9 cellular contexts compared by ENCODE assay signal in genomic region chr10:3652886-3653285, GRCh38.
DNase-seq lines count a peak whose midpoint lies in the region; ATAC-seq and TF ChIP-seq lines count a peak whose summit lies in the region.
"Had no signal": no experiment of that assay in that cellular context is flagged by ENCODE, and none has a peak within 500 bp of the region (broad histone marks: within the 10 kb centered on the region; RNA-seq: fewer than 3 reads in every experiment).

No MANE protein-coding gene starts in this region.

- TF ChIP-seq CTCF in endodermal cell (conservative IDR thresholded peaks at IDR 0.05) = no peak

- peak in 1 of 3 donors; percentile 28 for DNase-seq in CD4-positive, CD25-positive, alpha-beta regulatory T cell
- DNase-seq in SJSA1 (ENCODE audit: low read depth in 1 of 2, low spot score in 2 of 2) (peak in 1 of 2 experiments; percentile 28), endodermal cell (no peak)
- DNase-seq in central memory CD8-positive, alpha-beta T cell (ENCODE audit: low spot score in 2 of 2) = no peak
- DNase-seq: NCI-H2171 treated with DMSO at 0.1 percent for 48 hours had no signal

- no peak overlapping the region for H3K27ac ChIP-seq in CD4-positive, CD25-positive, alpha-beta regulatory T cell (ENCODE audit: insufficient read depth, low read length, poor library complexity, severe bottlenecking)
- H3K27ac ChIP-seq in SJSA1 (no peak overlapping the region; the same call in 1 of the 2 replicates), endodermal cell (ENCODE audit: low read depth, low read length) (no peak overlapping the region)

- H3K27me3 ChIP-seq in CD4-positive, CD25-positive, alpha-beta regulatory T cell (ENCODE audit: control insufficient read depth, insufficient read depth, low read length) = no peaks in the 10 kb centered on the region
- H3K27me3 ChIP-seq in SJSA1 (replicated peaks) (no peaks in the 10 kb centered on the region), skeletal muscle satellite cell (ENCODE audit: control insufficient read depth, insufficient read depth, low read length) (peaks cover 4% of the 10 kb centered on the region), endodermal cell (ENCODE audit: control insufficient read depth, insufficient read depth, low read length, poor library complexity, severe bottlenecking) (no peaks in the 10 kb centered on the region)

- no peaks in the 10 kb centered on the region for H3K27me3 Mint-ChIP-seq in CD4-positive, CD25-positive, alpha-beta regulatory T cell
- peaks cover 16% of the 10 kb centered on the region for H3K27me3 Mint-ChIP-seq in central memory CD8-positive, alpha-beta T cell
- H3K27me3 Mint-ChIP-seq in endodermal cell (ENCODE audit: insufficient read depth) = no peaks in the 10 kb centered on the region

- peak overlapping the region; percentile 37 to 80 (median 77) for H3K4me3 Mint-ChIP-seq in CD4-positive, CD25-positive, alpha-beta regulatory T cell
- H3K4me3 Mint-ChIP-seq in central memory CD8-positive, alpha-beta T cell = peak overlapping the region; percentile 63
- no peak overlapping the region for H3K4me3 Mint-ChIP-seq in endodermal cell

- WGBS in endodermal cell (ENCODE audit: insufficient coverage in 1 of 2, insufficient read length in 1 of 2), 2 experiments = 89 to 92% methylated on average over 12 to 13 of the region's 13 CpGs

- H3K4me1 Mint-ChIP-seq in CD4-positive, CD25-positive, alpha-beta regulatory T cell = peaks cover 6 to 10% (median 7%) of the 10 kb centered on the region in 4 donors
- H3K4me1 Mint-ChIP-seq in central memory CD8-positive, alpha-beta T cell = peaks cover 8% of the 10 kb centered on the region
- H3K4me1 Mint-ChIP-seq in endodermal cell = peaks cover 15% of the 10 kb centered on the region

- no peaks in the 10 kb centered on the region for H3K9me3 Mint-ChIP-seq in CD4-positive, CD25-positive, alpha-beta regulatory T cell
- H3K9me3 Mint-ChIP-seq in central memory CD8-positive, alpha-beta T cell = no peaks in the 10 kb centered on the region
- H3K9me3 Mint-ChIP-seq in endodermal cell = no peaks in the 10 kb centered on the region

- H3K4me2 ChIP-seq in skeletal muscle satellite cell (ENCODE audit: low read length) = peak overlapping the region; percentile 74

- H3K36me3 ChIP-seq in CD4-positive, CD25-positive, alpha-beta regulatory T cell (ENCODE audit: control insufficient read depth, insufficient read depth, low read length) = no peaks in the 10 kb centered on the region
- H3K36me3 ChIP-seq in SJSA1 (no peaks in the 10 kb centered on the region), skeletal muscle satellite cell (ENCODE audit: insufficient read depth, low read length) (no peaks in the 10 kb centered on the region), endodermal cell (ENCODE audit: control insufficient read depth, insufficient read depth, low read length) (no peaks in the 10 kb centered on the region)

- H3K36me3 Mint-ChIP-seq in CD4-positive, CD25-positive, alpha-beta regulatory T cell = no peaks in the 10 kb centered on the region
- peaks cover 2% of the 10 kb centered on the region for H3K36me3 Mint-ChIP-seq in central memory CD8-positive, alpha-beta T cell (ENCODE audit: insufficient read depth)
- no peaks in the 10 kb centered on the region for H3K36me3 Mint-ChIP-seq in endodermal cell (ENCODE audit: low read depth)

- peak overlapping the region; percentile 58 for H3K4me3 ChIP-seq in CD4-positive, CD25-positive, alpha-beta regulatory T cell (ENCODE audit: low read depth, low read length)
- H3K4me3 ChIP-seq in SJSA1 (peak overlapping the region; percentile 27), skeletal muscle satellite cell (ENCODE audit: low read length) (peak overlapping the region; percentile 58), endodermal cell (ENCODE audit: low read length) (no peak overlapping the region)

- H3K27ac Mint-ChIP-seq in CD4-positive, CD25-positive, alpha-beta regulatory T cell = peak overlapping the region in 1 of 3 donors; percentile 71
- H3K27ac Mint-ChIP-seq in central memory CD8-positive, alpha-beta T cell (ENCODE audit: low read depth) = peak overlapping the region; percentile 95
- H3K27ac Mint-ChIP-seq in endodermal cell = no peak overlapping the region

- peaks cover 6% of the 10 kb centered on the region for H3K4me1 ChIP-seq in CD4-positive, CD25-positive, alpha-beta regulatory T cell (ENCODE audit: control insufficient read depth, insufficient read depth, low read length, poor library complexity, severe bottlenecking)
- H3K4me1 ChIP-seq in SJSA1 (replicated peaks) = peaks cover 5% of the 10 kb centered on the region; the same call in 1 of the 2 replicates
- peaks cover 4% of the 10 kb centered on the region for H3K4me1 ChIP-seq in skeletal muscle satellite cell (ENCODE audit: control insufficient read depth, insufficient read depth, low read length)
- H3K4me1 ChIP-seq in endodermal cell (ENCODE audit: control insufficient read depth, insufficient read depth, low read length) = no peaks in the 10 kb centered on the region

- peak in 1 of 2 donors; percentile 42 for ATAC-seq in CD4-positive, CD25-positive, alpha-beta regulatory T cell (ENCODE audit: low read depth in 2 of 2)
- no peak for ATAC-seq in central memory CD8-positive, alpha-beta T cell (replicated peaks; ENCODE audit: extremely low read depth, poor library complexity, severe bottlenecking)
- ATAC-seq in HG03097 (IDR thresholded peaks at IDR 0.05; ENCODE audit: low FRiP score, unreplicated experiment) (no peak), HG02798 (IDR thresholded peaks at IDR 0.05; ENCODE audit: poor library complexity, unreplicated experiment) (no peak), HG02970 (IDR thresholded peaks at IDR 0.05; ENCODE audit: low FRiP score, unreplicated experiment) (no peak)

- H3K9me3 ChIP-seq in CD4-positive, CD25-positive, alpha-beta regulatory T cell (ENCODE audit: control insufficient read depth in 2 of 2, low read length in 2 of 2) = no peaks in the 10 kb centered on the region
- H3K9me3 ChIP-seq in SJSA1 (replicated peaks) = no peaks in the 10 kb centered on the region
- no peaks in the 10 kb centered on the region for H3K9me3 ChIP-seq in skeletal muscle satellite cell (replicated peaks; ENCODE audit: low read length)
- no peaks in the 10 kb centered on the region for H3K9me3 ChIP-seq in endodermal cell (ENCODE audit: control insufficient read depth, low read length)

- peak overlapping the region; percentile 54 for H3K9ac ChIP-seq in skeletal muscle satellite cell (ENCODE audit: low read depth, low read length)
- no peak overlapping the region for H3K9ac ChIP-seq in endodermal cell (ENCODE audit: extremely low read depth, low read length, poor library complexity, severe bottlenecking)
